Comparison of ENCODE assay signal across 17 cellular contexts in the genomic region with DNA sequence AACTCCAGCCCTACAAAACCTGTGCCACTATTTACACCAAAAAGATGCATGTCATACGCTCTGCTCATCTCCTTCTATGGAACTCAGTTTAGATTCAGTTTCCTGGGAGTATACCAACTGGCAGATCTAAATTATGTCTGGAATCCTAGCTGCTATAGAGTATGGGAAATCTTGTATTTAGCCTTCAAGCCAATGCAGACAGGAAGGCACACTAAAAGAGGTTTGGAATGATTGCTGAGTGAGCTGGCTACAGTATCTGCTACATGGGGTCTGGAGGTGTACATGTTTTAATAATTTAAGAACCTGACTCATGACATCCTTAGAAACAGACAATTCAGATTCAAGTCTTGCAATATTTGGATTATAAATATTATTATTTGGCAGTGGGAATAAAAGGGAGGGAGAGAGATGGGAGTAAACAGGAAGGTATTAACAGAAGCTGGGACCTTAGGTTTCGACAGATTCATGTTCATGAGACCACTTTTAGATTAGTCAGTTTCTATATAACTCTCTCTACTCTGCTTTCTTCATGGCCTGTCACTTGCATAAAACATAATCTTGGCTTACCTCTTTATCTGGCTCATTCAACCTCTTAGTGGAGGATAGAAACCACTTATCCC.
DNase-seq lines count a peak whose midpoint lies in the region; TF ChIP-seq lines count a peak whose summit lies in the region.
"Had no signal": no experiment of that assay in that cellular context is flagged by ENCODE, and none has a peak within 500 bp of the region (broad histone marks: within the 10 kb centered on the region; RNA-seq: fewer than 3 reads in every experiment).

No MANE protein-coding gene starts in this region.

- no peak overlapping the region for H2AFZ ChIP-seq in OCI-LY3 (ENCODE audit: low read depth, low read length)

- H3K27ac Mint-ChIP-seq in osteocyte (ENCODE audit: unreplicated experiment), result peak overlapping the region; percentile 4

- in situ Hi-C loops in brain microvascular endothelial cell (cut with HindIII; ENCODE audit: low pct_ligation_motif_present, low sequenced_read_pairs), result no loop called here

- no peaks in the 10 kb centered on the region for H4K20me1 ChIP-seq in OCI-LY3 (ENCODE audit: insufficient read depth, low read length)

- TF ChIP-seq CTCF in OCI-LY3 (IDR thresholded peaks at IDR 0.05; ENCODE audit: low read depth, low read length) (no peak), brain microvascular endothelial cell (IDR thresholded peaks at IDR 0.05; ENCODE audit: low read depth, low read length, missing control alignments) (no peak), osteocyte (IDR thresholded peaks at IDR 0.05) (no peak)

- no peak overlapping the region for H3K4me3 Mint-ChIP-seq in osteocyte (ENCODE audit: unreplicated experiment)

- H3K9me3 ChIP-seq in OCI-LY3 (ENCODE audit: insufficient read depth, low read length), result no peaks in the 10 kb centered on the region

- DNase-seq in EL (peak; percentile 31), brain microvascular endothelial cell (peak; percentile 32), osteocyte (ENCODE audit: extremely low spot score, unreplicated experiment) (no peak), pons (ENCODE audit: low spot score) (no peak), UCSD-AML1 (lab: John Stamatoyannopoulos, UW; ENCODE audit: unreplicated experiment) (no peak)
- DNase-seq in stimulated activated CD4-positive, alpha-beta T cell treated with anti-CD3 and anti-CD28 coated beads, Interleukin-4, amount 100 ng/mL, for 1 hour, result no peak
- DNase-seq: DMS 273 treated with DMSO at 0.1 percent for 48 hours, NCI-H1417 treated with DMSO at 0.1 percent for 48 hours, NCI-H2029, NCI-H2171 treated with DMSO at 0.1 percent for 48 hours, NCI-H748 treated with DMSO at 0.1 percent for 48 hours, RPMI8226, SIG-M5 had no signal

- H3K9me3 Mint-ChIP-seq in osteocyte (ENCODE audit: unreplicated experiment), result peaks cover 5% of the 10 kb centered on the region

- H3K4me2 ChIP-seq in OCI-LY3 (ENCODE audit: low read length), result peak overlapping the region; percentile 69

- H3K27me3 ChIP-seq in OCI-LY3 (ENCODE audit: low read depth, low read length) (no peaks in the 10 kb centered on the region), brain microvascular endothelial cell (replicated peaks) (no peaks in the 10 kb centered on the region)

- H3K4me3 ChIP-seq in OCI-LY3 (ENCODE audit: low read length), result no peak overlapping the region
- H3K4me3 ChIP-seq in brain microvascular endothelial cell (ENCODE audit: low read depth, low read length), result no peak overlapping the region
- H3K4me3 ChIP-seq: K562 had no signal

- peaks cover 23% of the 10 kb centered on the region for H3K4me1 Mint-ChIP-seq in osteocyte (ENCODE audit: unreplicated experiment)

- H3K27ac ChIP-seq in OCI-LY3 (ENCODE audit: low read length) (peak overlapping the region; percentile 56; the same call in 1 of the 2 replicates), brain microvascular endothelial cell (no peak overlapping the region)
- H3K27ac ChIP-seq: C4-2B, HL-60 had no signal

- H3K27me3 Mint-ChIP-seq in osteocyte (ENCODE audit: unreplicated experiment), result no peaks in the 10 kb centered on the region

- no peaks in the 10 kb centered on the region for H3K79me2 ChIP-seq in OCI-LY3 (ENCODE audit: low read length)

- no peak overlapping the region; the same call in 1 of the 2 replicates for H3K9ac ChIP-seq in OCI-LY3 (ENCODE audit: low read length)

- no peaks in the 10 kb centered on the region for H3K36me3 Mint-ChIP-seq in osteocyte (ENCODE audit: unreplicated experiment)

- peaks cover 40% of the 10 kb centered on the region for H3K4me1 ChIP-seq in OCI-LY3 (ENCODE audit: low read length)

- H3K36me3 ChIP-seq in OCI-LY3 (replicated peaks; ENCODE audit: low read depth, low read length) (no peaks in the 10 kb centered on the region), brain microvascular endothelial cell (replicated peaks) (no peaks in the 10 kb centered on the region)

Comparison
In these comparisons a context has a peak if more than half of its experiments do, and no peak if none do; other contexts are left out.
1. DNase-seq: peak in EL (single experiment) and brain microvascular endothelial cell (single experiment); none in osteocyte (single experiment), pons (single experiment), stimulated activated CD4-positive, alpha-beta T cell treated with anti-CD3 and anti-CD28 coated beads, Interleukin-4, amount 100 ng/mL, for 1 hour (single experiment) and UCSD-AML1 (single experiment).